8 cellular contexts compared by ENCODE assay signal in the genomic region with DNA sequence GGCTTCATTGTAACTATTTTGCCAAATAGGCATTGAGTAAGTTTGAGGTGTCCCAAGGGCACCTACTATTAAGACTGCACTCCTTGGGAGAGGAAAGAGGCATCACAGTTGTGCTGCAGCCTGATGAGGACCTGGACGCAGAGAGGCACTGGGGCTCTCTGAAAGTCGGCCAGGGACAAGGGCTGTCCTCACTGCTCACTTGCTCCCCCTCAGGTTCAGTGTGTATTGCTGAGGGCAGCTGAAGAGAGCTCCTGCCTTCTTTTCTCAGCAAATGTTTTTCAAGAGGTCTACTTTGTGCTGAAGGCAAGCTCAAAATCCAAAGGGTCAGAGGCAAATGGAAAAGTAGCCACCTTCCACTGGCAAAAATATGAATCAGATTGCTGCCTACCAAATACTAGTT.
DNase-seq lines count a peak whose midpoint lies in the region; ATAC-seq and TF ChIP-seq lines count a peak whose summit lies in the region.

No MANE protein-coding gene starts in this region.

- H3K9me3 ChIP-seq in BE2C, result no peaks in the 10 kb centered on the region

- no peaks in the 10 kb centered on the region for H3K9me3 Mint-ChIP-seq in naive thymus-derived CD8-positive, alpha-beta T cell

- no peaks in the 10 kb centered on the region for H3K36me3 Mint-ChIP-seq in naive thymus-derived CD8-positive, alpha-beta T cell

- H3K27ac Mint-ChIP-seq in naive thymus-derived CD8-positive, alpha-beta T cell, result no peak overlapping the region

- H3K4me1 ChIP-seq in BE2C, result peaks cover 11% of the 10 kb centered on the region

- no peaks in the 10 kb centered on the region for H3K27me3 Mint-ChIP-seq in naive thymus-derived CD8-positive, alpha-beta T cell

- DNase-seq in BE2C, result peak; percentile 77
- peak; percentile 12 for DNase-seq in SKM-1 (lab: John Stamatoyannopoulos, UW; ENCODE audit: unreplicated experiment)
- peak; percentile 39 for DNase-seq in iris pigment epithelial cell (ENCODE audit: low read depth)
- no peak for DNase-seq in NCI-H774 (lab: John Stamatoyannopoulos, UW)
- no peak for DNase-seq in naive thymus-derived CD8-positive, alpha-beta T cell
- DNase-seq in activated gamma-delta T cell (lab: John Stamatoyannopoulos, UW), result no peak

- H3K27me3 ChIP-seq in BE2C, result no peaks in the 10 kb centered on the region

- no peaks in the 10 kb centered on the region for H3K4me1 Mint-ChIP-seq in naive thymus-derived CD8-positive, alpha-beta T cell

- POLR2A ChIA-PET in naive thymus-derived CD8-positive, alpha-beta T cell (lab: Charles Lee), result no interaction called here

- H3K4me3 ChIP-seq in BE2C (ENCODE audit: low read depth, low read length), result no peak overlapping the region

- peak; percentile 48 for ATAC-seq in GM19023 (IDR thresholded peaks at IDR 0.05; ENCODE audit: unreplicated experiment)
- peak; percentile 95 for ATAC-seq in HG03159 (IDR thresholded peaks at IDR 0.05; ENCODE audit: unreplicated experiment)
- ATAC-seq in naive thymus-derived CD8-positive, alpha-beta T cell, result no peak

- H3K4me3 Mint-ChIP-seq in naive thymus-derived CD8-positive, alpha-beta T cell, result no peak overlapping the region

- H3K36me3 ChIP-seq in BE2C, result no peaks in the 10 kb centered on the region

- peak; percentile 81 for TF ChIP-seq CTCF in BE2C (IDR thresholded peaks at IDR 0.05; ENCODE audit: low read depth, low read length)

Comparison
In these comparisons a context has a peak if more than half of its experiments do, and no peak if none do; other contexts are left out.
1. DNase-seq: peak in BE2C (single experiment), SKM-1 (single experiment) and iris pigment epithelial cell (single experiment); none in NCI-H774 (single experiment), naive thymus-derived CD8-positive, alpha-beta T cell (0 of 10) and activated gamma-delta T cell (single experiment).
2. ATAC-seq: peak in GM19023 (single experiment) and HG03159 (single experiment); none in naive thymus-derived CD8-positive, alpha-beta T cell (0 of 2).